Comparison of ENCODE assay signal across 8 cellular contexts in genomic region chr1:45954401-45954847, GRCh38.
DNase-seq lines count a peak whose midpoint lies in the region; ATAC-seq and TF ChIP-seq lines count a peak whose summit lies in the region.

No MANE protein-coding gene starts in this region.

- peak overlapping the region; percentile 54 for H3K27ac ChIP-seq in Panc1 (ENCODE audit: low read length)
- H3K27ac ChIP-seq in neural progenitor cell: no peak overlapping the region

- no peak for ATAC-seq in Panc1
- ATAC-seq in GM21447 (IDR thresholded peaks at IDR 0.05; ENCODE audit: unreplicated experiment): no peak
- no peak for ATAC-seq in activated CD8-positive, alpha-beta T cell treated with anti-CD3 and anti-CD28 coated beads for 36 hours

- H3K4me3 ChIP-seq in Panc1 (ENCODE audit: low read depth in 2 of 2, low read length in 2 of 2): no peak overlapping the region
- H3K4me3 ChIP-seq in neural progenitor cell: no peak overlapping the region

- POLR2A ChIA-PET in Panc1 (lab: Charles Lee): no interaction called here
- POLR2A ChIA-PET in activated CD8-positive, alpha-beta T cell treated with anti-CD3 and anti-CD28 coated beads for 36 hours (lab: Charles Lee): no interaction called here

- H3K36me3 ChIP-seq in Panc1 (ENCODE audit: control insufficient read depth, insufficient read depth, low read length) (no peaks in the 10 kb centered on the region), neural progenitor cell (no peaks in the 10 kb centered on the region)

- H3K4me1 Mint-ChIP-seq in neural progenitor cell: peaks cover 17% of the 10 kb centered on the region
- no peaks in the 10 kb centered on the region for H3K4me1 Mint-ChIP-seq in activated CD8-positive, alpha-beta T cell treated with anti-CD3 and anti-CD28 coated beads for 36 hours (ENCODE audit: low read depth)

- no peak overlapping the region for H3K9ac ChIP-seq in neural progenitor cell

- H4K20me1 ChIP-seq in neural progenitor cell (ENCODE audit: low read depth): peaks cover 4% of the 10 kb centered on the region

- peaks cover 8% of the 10 kb centered on the region for H3K4me1 ChIP-seq in Panc1 (ENCODE audit: control insufficient read depth, insufficient read depth, low read length)
- H3K4me1 ChIP-seq in neural progenitor cell: peaks cover 19% of the 10 kb centered on the region

- peaks cover 11% of the 10 kb centered on the region for H3F3A ChIP-seq in neural progenitor cell (ENCODE audit: low read depth)

- TF ChIP-seq CTCF in Panc1 (IDR thresholded peaks at IDR 0.05) (no peak), neural progenitor cell (IDR thresholded peaks at IDR 0.05) (no peak)
- TF ChIP-seq CTCF in activated CD8-positive, alpha-beta T cell treated with anti-CD3 and anti-CD28 coated beads for 36 hours (IDR thresholded peaks at IDR 0.05): no peak

- in situ Hi-C loops in Panc1 (cut with HindIII; ENCODE audit: low pct_unique_long_range_greater_than_20kb, low sequenced_read_pairs): no loop called here

- no peak overlapping the region for H2AFZ ChIP-seq in neural progenitor cell (replicated peaks)

- H3K9me3 Mint-ChIP-seq in neural progenitor cell: no peaks in the 10 kb centered on the region
- no peaks in the 10 kb centered on the region for H3K9me3 Mint-ChIP-seq in activated CD8-positive, alpha-beta T cell treated with anti-CD3 and anti-CD28 coated beads for 36 hours

- no peaks in the 10 kb centered on the region for H3K27me3 ChIP-seq in Panc1 (ENCODE audit: control insufficient read depth, insufficient read depth, low read length)
- no peaks in the 10 kb centered on the region for H3K27me3 ChIP-seq in neural progenitor cell

- H3K27ac Mint-ChIP-seq in neural progenitor cell: no peak overlapping the region
- no peak overlapping the region for H3K27ac Mint-ChIP-seq in activated CD8-positive, alpha-beta T cell treated with anti-CD3 and anti-CD28 coated beads for 36 hours

- H3K4me2 ChIP-seq in neural progenitor cell: peak overlapping the region; percentile 56

- H3K36me3 Mint-ChIP-seq in neural progenitor cell: peaks cover 1% of the 10 kb centered on the region
- no peaks in the 10 kb centered on the region for H3K36me3 Mint-ChIP-seq in activated CD8-positive, alpha-beta T cell treated with anti-CD3 and anti-CD28 coated beads for 36 hours (ENCODE audit: low read depth)

- intact Hi-C loops in Panc1 (cut with micrococcal nuclease; ENCODE audit: unreplicated experiment): no loop called here
- intact Hi-C loops in activated CD8-positive, alpha-beta T cell treated with anti-CD3 and anti-CD28 coated beads for 36 hours (cut with micrococcal nuclease): no loop called here

- CTCF ChIA-PET in Panc1 (lab: Charles Lee): no interaction called here
- CTCF ChIA-PET in activated CD8-positive, alpha-beta T cell treated with anti-CD3 and anti-CD28 coated beads for 36 hours (lab: Charles Lee): no interaction called here

- no peak overlapping the region for H3K4me3 Mint-ChIP-seq in neural progenitor cell
- H3K4me3 Mint-ChIP-seq in activated CD8-positive, alpha-beta T cell treated with anti-CD3 and anti-CD28 coated beads for 36 hours: no peak overlapping the region

- H3K79me2 ChIP-seq in neural progenitor cell (ENCODE audit: low read depth): no peaks in the 10 kb centered on the region

- no TSS peak for BruUV-seq in Panc1 (replicated peaks; lab: Mats Ljungman, UMichigan)

- no peaks in the 10 kb centered on the region for H3K27me3 Mint-ChIP-seq in neural progenitor cell (ENCODE audit: insufficient read depth, low read depth)
- H3K27me3 Mint-ChIP-seq in activated CD8-positive, alpha-beta T cell treated with anti-CD3 and anti-CD28 coated beads for 36 hours: no peaks in the 10 kb centered on the region

- no peaks in the 10 kb centered on the region for H3K9me3 ChIP-seq in Panc1 (ENCODE audit: control insufficient read depth, insufficient read depth, low read depth, low read length)
- no peaks in the 10 kb centered on the region for H3K9me3 ChIP-seq in neural progenitor cell (ENCODE audit: low read depth)

- peak; percentile 19 for DNase-seq in DMS 273 treated with DMSO at 0.1 percent for 48 hours (lab: John Stamatoyannopoulos, UW)
- no peak for DNase-seq in Panc1 (ENCODE audit: low read depth, low spot score)
- peak; percentile 88 for DNase-seq in fibroblast of peridontal ligament (ENCODE audit: extremely low read depth)
- DNase-seq in neural progenitor cell (ENCODE audit: low spot score): peak; percentile 3
- DNase-seq in activated CD8-positive, alpha-beta T cell treated with anti-CD3 and anti-CD28 coated beads for 36 hours: no peak
- DNase-seq in NCI-H748 treated with DMSO at 0.1 percent for 48 hours (lab: John Stamatoyannopoulos, UW): no peak
- DNase-seq in NK-92 (lab: John Stamatoyannopoulos, UW; ENCODE audit: unreplicated experiment): no peak

Comparison
In these comparisons a context has a peak if more than half of its experiments do, and no peak if none do; other contexts are left out.
1. DNase-seq: peak in DMS 273 treated with DMSO at 0.1 percent for 48 hours (single experiment), fibroblast of peridontal ligament (single experiment) and neural progenitor cell (single experiment); none in Panc1 (single experiment), activated CD8-positive, alpha-beta T cell treated with anti-CD3 and anti-CD28 coated beads for 36 hours (single experiment), NCI-H748 treated with DMSO at 0.1 percent for 48 hours (single experiment) and NK-92 (single experiment).